In the genomic region with DNA sequence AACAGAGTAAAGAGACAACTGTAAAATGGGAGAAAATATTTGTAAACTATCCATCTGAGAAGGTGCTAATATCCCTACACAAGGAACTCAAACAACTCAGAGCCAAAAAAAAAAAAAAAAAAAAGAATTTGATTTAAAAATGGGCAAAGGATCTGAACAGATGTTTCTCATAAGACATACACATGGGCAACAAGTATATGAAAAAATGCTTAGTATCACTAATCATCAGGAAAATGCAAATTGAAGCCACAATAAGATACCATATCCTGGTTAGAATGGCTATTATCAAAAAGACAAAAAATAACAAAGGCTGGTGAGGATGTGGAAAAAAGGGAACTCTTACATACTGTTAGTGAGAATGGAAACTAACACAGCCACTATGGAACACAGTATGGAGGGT, we compare ENCODE assay signal across 26 cellular contexts.
"Had no signal": no experiment of that assay in that cellular context is flagged by ENCODE, and none has a peak within 500 bp of the region (broad histone marks: within the 10 kb centered on the region; RNA-seq: fewer than 3 reads in every experiment).

No MANE protein-coding gene starts in this region.

- H3K36me3 ChIP-seq: colonic mucosa had no signal

- DNase-seq: colonic mucosa; dermis blood vessel endothelial cell; effector memory CD4-positive, alpha-beta T cell; glutamatergic neuron; heart right ventricle; hippocampal formation; left cardiac atrium; left lung; mesendoderm; midbrain; naive thymus-derived CD4-positive, alpha-beta T cell; nephron progenitor cell; nucleus accumbens; psoas muscle; right cardiac atrium; sigmoid colon; stimulated activated CD4-positive, alpha-beta T cell treated with anti-CD3 and anti-CD28 coated beads, Interleukin-2, amount 100 ng/mL, for 24 hours; stimulated activated CD4-positive, alpha-beta T cell treated with anti-CD3 and anti-CD28 coated beads, Interleukin-4, amount 100 ng/mL, for 24 hours; stimulated activated naive CD4-positive, alpha-beta T cell treated with Interleukin-2 at 50 U/mL for 16 hours; stomach; tibial artery; upper lobe of left lung had no signal

- H3K36me3 Mint-ChIP-seq: stimulated activated effector memory CD8-positive, alpha-beta T cell treated with anti-CD3 and anti-CD28 coated beads, Interleukin-12 subunit alpha, Interleukin-12 subunit beta, amount 100 ng/mL, for 72 hours had no signal

- H3K9me3 Mint-ChIP-seq: nephron progenitor cell; stimulated activated effector memory CD8-positive, alpha-beta T cell treated with anti-CD3 and anti-CD28 coated beads, Interleukin-12 subunit alpha, Interleukin-12 subunit beta, amount 100 ng/mL, for 72 hours had no signal

- H3K4me1 ChIP-seq: colonic mucosa, gastroesophageal sphincter, left lung, sigmoid colon, stomach, tibial artery, upper lobe of left lung had no signal

- H3K4me3 Mint-ChIP-seq: naive thymus-derived CD4-positive, alpha-beta T cell; nephron progenitor cell; stimulated activated effector memory CD8-positive, alpha-beta T cell treated with anti-CD3 and anti-CD28 coated beads, Interleukin-12 subunit alpha, Interleukin-12 subunit beta, amount 100 ng/mL, for 72 hours had no signal

- H3K27me3 ChIP-seq: colonic mucosa, esophagus muscularis mucosa, foreskin keratinocyte, gastroesophageal sphincter, heart right ventricle, left lung, sigmoid colon, stomach, tibial artery, upper lobe of left lung had no signal

- H3K9me3 ChIP-seq: colonic mucosa, esophagus muscularis mucosa, gastroesophageal sphincter, heart right ventricle, left lung, psoas muscle, sigmoid colon, stomach, tibial artery, upper lobe of left lung had no signal

- H3K27ac Mint-ChIP-seq: naive thymus-derived CD4-positive, alpha-beta T cell; nephron progenitor cell; stimulated activated effector memory CD8-positive, alpha-beta T cell treated with anti-CD3 and anti-CD28 coated beads, Interleukin-12 subunit alpha, Interleukin-12 subunit beta, amount 100 ng/mL, for 72 hours had no signal

- H3K27ac ChIP-seq: colonic mucosa, esophagus muscularis mucosa, foreskin keratinocyte, gastroesophageal sphincter, heart right ventricle, left lung, psoas muscle, sigmoid colon, stomach, tibial artery, upper lobe of left lung had no signal

- ATAC-seq: foreskin keratinocyte; gastroesophageal sphincter; heart right ventricle; left cardiac atrium; left lung; naive thymus-derived CD4-positive, alpha-beta T cell; psoas muscle; right cardiac atrium; stimulated activated effector memory CD8-positive, alpha-beta T cell treated with anti-CD3 and anti-CD28 coated beads, Interleukin-12 subunit alpha, Interleukin-12 subunit beta, amount 100 ng/mL, for 72 hours had no signal

- H3K4me3 ChIP-seq: colonic mucosa, esophagus muscularis mucosa, gastroesophageal sphincter, heart right ventricle, left lung, psoas muscle, sigmoid colon, stomach, tibial artery, upper lobe of left lung had no signal

- H3K4me1 Mint-ChIP-seq: nephron progenitor cell; stimulated activated effector memory CD8-positive, alpha-beta T cell treated with anti-CD3 and anti-CD28 coated beads, Interleukin-12 subunit alpha, Interleukin-12 subunit beta, amount 100 ng/mL, for 72 hours had no signal
